In the genomic region with DNA sequence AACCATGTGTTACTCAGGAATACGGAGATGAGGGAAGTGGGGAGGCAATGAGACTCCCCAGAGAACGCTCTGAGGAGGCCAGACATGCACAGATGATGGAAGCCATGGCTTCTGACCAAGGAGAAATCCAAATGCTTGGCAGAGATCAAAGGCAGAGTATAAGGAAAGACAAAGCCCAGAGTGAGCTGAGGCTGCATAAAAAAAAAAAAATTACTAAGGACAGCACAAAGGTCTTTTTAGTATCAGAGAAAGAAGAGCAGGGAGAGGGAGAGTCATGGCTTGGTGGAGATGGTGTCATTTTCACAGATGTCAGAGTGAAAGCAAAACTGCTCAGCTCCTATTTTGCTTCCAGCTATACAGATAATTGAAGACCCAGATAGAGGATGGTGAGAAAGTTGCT, we compare ENCODE assay signal across 12 cellular contexts. TPM values are rescaled to one million over a fixed set of nuclear protein-coding genes. Genes with fewer than 3 reads are reported as not detected.
DNase-seq lines count a peak whose midpoint lies in the region; ATAC-seq and TF ChIP-seq lines count a peak whose summit lies in the region.
"Had no signal": no experiment of that assay in that cellular context is flagged by ENCODE, and none has a peak within 500 bp of the region (broad histone marks: within the 10 kb centered on the region; RNA-seq: fewer than 3 reads in every experiment).

No MANE protein-coding gene starts in this region.

- H3K9ac ChIP-seq in colonic mucosa (ENCODE audit: low read depth in 2 of 2, low read length in 2 of 2) (no peak overlapping the region), PC-3 (ENCODE audit: low read length) (no peak overlapping the region)

- H3K27me3 Mint-ChIP-seq in activated CD8-positive, alpha-beta memory T cell treated with anti-CD3 and anti-CD28 coated beads, Interleukin-2, amount 10 ng/mL, durations not matched to agents 7 days and 5 days, result peaks cover 12% of the 10 kb centered on the region
- H3K27me3 Mint-ChIP-seq: central memory CD8-positive, alpha-beta T cell had no signal

- H4K20me1 ChIP-seq in PC-3 (ENCODE audit: low read length), result no peaks in the 10 kb centered on the region

- H3K79me2 ChIP-seq in PC-3 (ENCODE audit: low read length), result no peaks in the 10 kb centered on the region

- intact Hi-C loops in colonic mucosa (cut with DNase I) (no loop called here), prostate gland (cut with DNase I) (no loop called here), PC-3 (cut with micrococcal nuclease) (no loop called here)

- no peak overlapping the region for H3K4me2 ChIP-seq in PC-3 (ENCODE audit: low read length)

- no peaks in the 10 kb centered on the region for H3K9me2 ChIP-seq in PC-3 (replicated peaks; ENCODE audit: low read length)

- H3K9me3 Mint-ChIP-seq in activated CD8-positive, alpha-beta memory T cell treated with anti-CD3 and anti-CD28 coated beads, Interleukin-2, amount 10 ng/mL, durations not matched to agents 7 days and 5 days (ENCODE audit: low read depth), result no peaks in the 10 kb centered on the region
- H3K9me3 Mint-ChIP-seq: central memory CD8-positive, alpha-beta T cell had no signal

- no peaks in the 10 kb centered on the region for H3K36me3 ChIP-seq in colonic mucosa
- no peaks in the 10 kb centered on the region for H3K36me3 ChIP-seq in tibial nerve
- no peaks in the 10 kb centered on the region for H3K36me3 ChIP-seq in prostate gland
- no peaks in the 10 kb centered on the region for H3K36me3 ChIP-seq in PC-3 (ENCODE audit: low read depth, low read length)

- TF ChIP-seq CTCF in colonic mucosa (IDR thresholded peaks at IDR 0.05) (no peak), tibial nerve (IDR thresholded peaks at IDR 0.05) (no peak), prostate gland (IDR thresholded peaks at IDR 0.05) (no peak), PC-3 (conservative IDR thresholded peaks at IDR 0.05; ENCODE audit: low read depth, low read length) (no peak)

- H3K27me3 ChIP-seq in colonic mucosa, result no peaks in the 10 kb centered on the region
- no peaks in the 10 kb centered on the region for H3K27me3 ChIP-seq in tibial nerve
- no peaks in the 10 kb centered on the region for H3K27me3 ChIP-seq in prostate gland (replicated peaks; ENCODE audit: insufficient read depth)
- no peaks in the 10 kb centered on the region for H3K27me3 ChIP-seq in PC-3 (ENCODE audit: low read length)

- POLR2A ChIA-PET in PC-3 (lab: Charles Lee; ENCODE audit: unreplicated experiment), result no interaction called here

- CTCF ChIA-PET in activated CD8-positive, alpha-beta memory T cell treated with anti-CD3 and anti-CD28 coated beads, Interleukin-2, amount 10 ng/mL, durations not matched to agents 7 days and 5 days (lab: Charles Lee), result no interaction called here
- CTCF ChIA-PET in PC-3 (lab: Charles Lee), result no interaction called here

- H3F3A ChIP-seq in PC-3 (ENCODE audit: low read length, unreplicated experiment), result no peaks in the 10 kb centered on the region

- DNase-seq in activated CD8-positive, alpha-beta memory T cell treated with anti-CD3 and anti-CD28 coated beads, Interleukin-2, amount 10 ng/mL, durations not matched to agents 7 days and 5 days, result no peak
- DNase-seq in activated CD8-positive, alpha-beta memory T cell treated with anti-CD3 and anti-CD28 coated beads, Interleukin-2, amount 50 U/mL, for 4 hours, result no peak
- DNase-seq in colonic mucosa (no peak), tibial nerve (ENCODE audit: low spot score in 2 of 2) (no peak), MV-4-11 (lab: John Stamatoyannopoulos, UW) (no peak), prostate gland (ENCODE audit: low spot score) (no peak), PC-3 (no peak)
- DNase-seq: NCI-H1417; stimulated activated CD4-positive, alpha-beta T cell treated with anti-CD3 and anti-CD28 coated beads, Interleukin-4, amount 100 ng/mL, for 24 hours had no signal

- BruUV-seq in PC-3 (replicated peaks; lab: Mats Ljungman, UMichigan), result no TSS peak

- H3K27ac ChIP-seq in colonic mucosa (peak overlapping the region; percentile 15), tibial nerve (peak overlapping the region in 3 of 4 donors; percentile 1 to 40 (median 30)), prostate gland (no peak overlapping the region), PC-3 (ENCODE audit: low read length) (no peak overlapping the region)

- no peak for TF ChIP-seq EP300 in tibial nerve (IDR thresholded peaks at IDR 0.05)

- H2AFZ ChIP-seq in PC-3 (ENCODE audit: low read length), result no peak overlapping the region

- no peak overlapping the region for H3K4me3 Mint-ChIP-seq in activated CD8-positive, alpha-beta memory T cell treated with anti-CD3 and anti-CD28 coated beads, Interleukin-2, amount 10 ng/mL, durations not matched to agents 7 days and 5 days
- H3K4me3 Mint-ChIP-seq: central memory CD8-positive, alpha-beta T cell had no signal

- TF ChIP-seq POLR2A in tibial nerve (IDR thresholded peaks at IDR 0.05) (no peak), prostate gland (IDR thresholded peaks at IDR 0.05) (no peak)

- H3K4me3 ChIP-seq in colonic mucosa, result no peak overlapping the region
- H3K4me3 ChIP-seq in tibial nerve, result no peak overlapping the region
- no peak overlapping the region for H3K4me3 ChIP-seq in prostate gland
- H3K4me3 ChIP-seq in PC-3 (ENCODE audit: low read length), result no peak overlapping the region

- 18 to 36% methylated on average over 2 of the region's 2 CpGs for WGBS in tibial nerve, 2 donors
- 21% methylated on average over 2 of the region's 2 CpGs for WGBS in prostate gland

- peaks cover 10% of the 10 kb centered on the region for H3K4me1 Mint-ChIP-seq in activated CD8-positive, alpha-beta memory T cell treated with anti-CD3 and anti-CD28 coated beads, Interleukin-2, amount 10 ng/mL, durations not matched to agents 7 days and 5 days

- H3K27ac Mint-ChIP-seq in activated CD8-positive, alpha-beta memory T cell treated with anti-CD3 and anti-CD28 coated beads, Interleukin-2, amount 10 ng/mL, durations not matched to agents 7 days and 5 days, result peak overlapping the region; percentile 37

- H3K4me1 ChIP-seq in colonic mucosa (no peaks in the 10 kb centered on the region), tibial nerve (peaks cover 0 to 16% (median 3%) of the 10 kb centered on the region in 4 donors), prostate gland (replicated peaks) (no peaks in the 10 kb centered on the region), PC-3 (ENCODE audit: insufficient read depth, low read length) (no peaks in the 10 kb centered on the region)

- H3K9me3 ChIP-seq in colonic mucosa (no peaks in the 10 kb centered on the region), tibial nerve (no peaks in the 10 kb centered on the region), prostate gland (no peaks in the 10 kb centered on the region), PC-3 (ENCODE audit: low read length) (no peaks in the 10 kb centered on the region)

- H3K36me3 Mint-ChIP-seq in activated CD8-positive, alpha-beta memory T cell treated with anti-CD3 and anti-CD28 coated beads, Interleukin-2, amount 10 ng/mL, durations not matched to agents 7 days and 5 days, result peaks cover 1% of the 10 kb centered on the region

- ATAC-seq in activated CD8-positive, alpha-beta memory T cell treated with anti-CD3 and anti-CD28 coated beads, Interleukin-2, amount 10 ng/mL, durations not matched to agents 7 days and 5 days, result peak; percentile 68
- peak; percentile 68 for ATAC-seq in HG03095 (IDR thresholded peaks at IDR 0.05; ENCODE audit: unreplicated experiment)
- no peak for ATAC-seq in PC-3

RNA-seq across cellular contexts. Expression of a gene that starts 8.1 kb away (rescaled TPM):
- total RNA-seq in activated CD8-positive, alpha-beta memory T cell treated with anti-CD3 and anti-CD28 coated beads, Interleukin-2, amount 10 ng/mL, durations not matched to agents 7 days and 5 days, result 1 to 10 TPM; 6.0 to 9.8 TPM
- total RNA-seq in colonic mucosa (1 to 10 TPM; 2.5 to 9.1 TPM), tibial nerve (10 to 100 TPM in 3 of 4 donors, 1 to 10 TPM in 1; 9.6 to 21.0 (median 17.1) TPM), prostate gland (1 to 10 TPM; 2.1 to 5.6 TPM), PC-3 (2014; rRNA removed) (26.1 and 31.3 TPM in 2 replicates)

RNA-seq across cellular contexts. Expression of a gene that starts 37.2 kb away (rescaled TPM):
- 100 to 1,000 TPM; 205 to 216 TPM for total RNA-seq in activated CD8-positive, alpha-beta memory T cell treated with anti-CD3 and anti-CD28 coated beads, Interleukin-2, amount 10 ng/mL, durations not matched to agents 7 days and 5 days
- 100 to 1,000 TPM; 147 to 189 TPM for total RNA-seq in colonic mucosa
- 100 to 1,000 TPM in 1 of 4 donors, 10 to 100 TPM in 3; 71.8 to 102 (median 78.7) TPM for total RNA-seq in tibial nerve
- total RNA-seq in prostate gland, result 10 to 100 TPM; 62.9 to 92.8 TPM
- 60.0 and 76.1 TPM in 2 replicates for total RNA-seq in PC-3 (2014; rRNA removed)

RNA-seq across cellular contexts. Expression of a gene that starts 54.7 kb away (rescaled TPM):
- total RNA-seq in activated CD8-positive, alpha-beta memory T cell treated with anti-CD3 and anti-CD28 coated beads, Interleukin-2, amount 10 ng/mL, durations not matched to agents 7 days and 5 days, result not detected
- total RNA-seq in colonic mucosa (not detected), tibial nerve (not detected), prostate gland (under 1 TPM in 1 of 2 donors, not detected in 1; 0.34 TPM), PC-3 (2014; rRNA removed) (not detected in 2 replicates)
- total RNA-seq: kidney epithelial cell had no signal

Comparison
In these comparisons a context has a peak if more than half of its experiments do, and no peak if none do; other contexts are left out.
1. H3K27ac ChIP-seq: peak in colonic mucosa (single experiment) and tibial nerve (3 of 4); none in prostate gland (0 of 2) and PC-3 (single experiment).